22 cellular contexts compared by ENCODE assay signal in the genomic region with DNA sequence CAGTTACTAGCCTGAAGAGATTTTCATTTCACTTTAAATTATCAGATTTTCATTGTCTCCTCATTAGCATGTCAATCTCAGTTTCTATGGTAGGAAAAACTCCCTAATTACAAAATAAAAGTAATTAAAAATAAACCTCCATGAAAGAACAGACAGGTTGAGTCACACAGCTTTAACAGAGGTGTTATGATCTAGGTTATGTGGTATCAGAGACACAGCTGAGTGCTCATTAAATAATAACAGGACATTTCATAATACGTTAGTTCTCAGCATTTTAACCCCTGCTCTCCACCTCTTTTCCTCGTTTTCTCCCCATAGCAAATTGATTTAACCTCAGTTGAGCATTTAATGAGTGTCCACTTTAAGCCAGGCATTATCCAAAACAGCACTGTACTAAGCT. TPM values are rescaled to one million over a fixed set of nuclear protein-coding genes. Genes with fewer than 3 reads are reported as not detected.
"Had no signal": no experiment of that assay in that cellular context is flagged by ENCODE, and none has a peak within 500 bp of the region (broad histone marks: within the 10 kb centered on the region; RNA-seq: fewer than 3 reads in every experiment).

No MANE protein-coding gene starts in this region.

- ATAC-seq: activated CD8-positive, alpha-beta T cell treated with anti-CD3 and anti-CD28 coated beads for 36 hours; activated T-helper 17 cell treated with anti-CD3 and anti-CD28 coated beads, Interleukin-2, amount 50 U/mL, for 72 hours; natural killer cell; stimulated activated naive CD8-positive, alpha-beta T cell treated with anti-CD3 and anti-CD28 coated beads, Interleukin-15, Interleukin-2, amounts not matched to agents 100 U/mL and 50 U/mL, for 24 hours had no signal

- H3K27ac ChIP-seq: cardiac muscle cell, neutrophil, parathyroid adenoma, tibial artery had no signal

- H3K36me3 Mint-ChIP-seq: activated naive CD8-positive, alpha-beta T cell treated with anti-CD3 and anti-CD28 coated beads, Interleukin-2, amount 10 ng/mL, durations not matched to agents 7 days and 5 days; natural killer cell had no signal

- H3K36me3 ChIP-seq: cardiac muscle cell, neutrophil, tibial artery had no signal

- H3K79me2 ChIP-seq: parathyroid adenoma had no signal

- H3K27ac Mint-ChIP-seq: activated CD8-positive, alpha-beta T cell treated with anti-CD3 and anti-CD28 coated beads for 36 hours; activated naive CD8-positive, alpha-beta T cell treated with anti-CD3 and anti-CD28 coated beads, Interleukin-2, amount 10 ng/mL, durations not matched to agents 7 days and 5 days; activated T-helper 17 cell treated with anti-CD3 and anti-CD28 coated beads, Interleukin-2, amount 50 U/mL, for 72 hours; natural killer cell had no signal

- H3K4me3 ChIP-seq: cardiac muscle cell, tibial artery had no signal

- H3K27me3 ChIP-seq: cardiac muscle cell, neutrophil, tibial artery had no signal

- H3K9ac ChIP-seq: parathyroid adenoma had no signal

- H3K4me1 ChIP-seq: parathyroid adenoma, tibial artery had no signal

- H3K9me3 ChIP-seq: neutrophil, tibial artery had no signal

- H3K4me1 Mint-ChIP-seq: activated naive CD8-positive, alpha-beta T cell treated with anti-CD3 and anti-CD28 coated beads, Interleukin-2, amount 10 ng/mL, durations not matched to agents 7 days and 5 days; activated T-helper 17 cell treated with anti-CD3 and anti-CD28 coated beads, Interleukin-2, amount 50 U/mL, for 72 hours; natural killer cell had no signal

- DNase-seq: activated CD4-positive, alpha-beta T cell treated with anti-CD3 and anti-CD28 coated beads for 48 hours; activated CD4-positive, CD25-positive, alpha-beta regulatory T cell; activated CD8-positive, alpha-beta T cell treated with anti-CD3 and anti-CD28 coated beads for 36 hours; activated naive CD4-positive, alpha-beta T cell; activated naive CD8-positive, alpha-beta T cell treated with anti-CD3 and anti-CD28 coated beads, Interleukin-2, amount 10 ng/mL, durations not matched to agents 7 days and 5 days; activated T-cell treated with anti-CD3 and anti-CD28 coated beads, Interleukin-2, amount 50 U/mL, for 1 hour; amygdala; dermis blood vessel endothelial cell; effector memory CD4-positive, alpha-beta T cell; foreskin melanocyte; natural killer cell; stimulated activated CD4-positive, alpha-beta T cell treated with anti-CD3 and anti-CD28 coated beads, Interleukin-12 subunit alpha, Interleukin-12 subunit beta, amount 100 ng/mL, for 4 hours; stimulated activated CD4-positive, alpha-beta T cell treated with anti-CD3 and anti-CD28 coated beads, Interleukin-1b, Interleukin-23, amount 100 ng/mL, for 48 hours; stimulated activated naive CD8-positive, alpha-beta T cell treated with anti-CD3 and anti-CD28 coated beads, Interleukin-15, Interleukin-2, amounts not matched to agents 100 U/mL and 50 U/mL, for 24 hours; substantia nigra; T1000; tibial artery had no signal

- H2AFZ ChIP-seq: parathyroid adenoma had no signal

- H3K9me3 Mint-ChIP-seq: activated CD8-positive, alpha-beta T cell treated with anti-CD3 and anti-CD28 coated beads for 36 hours; activated naive CD8-positive, alpha-beta T cell treated with anti-CD3 and anti-CD28 coated beads, Interleukin-2, amount 10 ng/mL, durations not matched to agents 7 days and 5 days; activated T-helper 17 cell treated with anti-CD3 and anti-CD28 coated beads, Interleukin-2, amount 50 U/mL, for 72 hours; natural killer cell had no signal

- H3K27me3 Mint-ChIP-seq: activated T-helper 17 cell treated with anti-CD3 and anti-CD28 coated beads, Interleukin-2, amount 50 U/mL, for 72 hours had no signal

- H3K4me3 Mint-ChIP-seq: activated CD8-positive, alpha-beta T cell treated with anti-CD3 and anti-CD28 coated beads for 36 hours; activated naive CD8-positive, alpha-beta T cell treated with anti-CD3 and anti-CD28 coated beads, Interleukin-2, amount 10 ng/mL, durations not matched to agents 7 days and 5 days; activated T-helper 17 cell treated with anti-CD3 and anti-CD28 coated beads, Interleukin-2, amount 50 U/mL, for 72 hours; natural killer cell had no signal

RNA-seq across cellular contexts. Expression of gene TPBG, which starts 21.9 kb away (rescaled TPM):
- total RNA-seq: activated CD8-positive, alpha-beta T cell treated with anti-CD3 and anti-CD28 coated beads for 36 hours; T-helper 1 cell treated with Interleukin-12 subunit alpha and Interleukin-12 subunit beta and Interleukin-4 antibody, amounts not matched to agents 30 ng/mL and 1 ng/mL, for 36 hours had no signal
